28 cellular contexts compared by ENCODE assay signal in the genomic region with DNA sequence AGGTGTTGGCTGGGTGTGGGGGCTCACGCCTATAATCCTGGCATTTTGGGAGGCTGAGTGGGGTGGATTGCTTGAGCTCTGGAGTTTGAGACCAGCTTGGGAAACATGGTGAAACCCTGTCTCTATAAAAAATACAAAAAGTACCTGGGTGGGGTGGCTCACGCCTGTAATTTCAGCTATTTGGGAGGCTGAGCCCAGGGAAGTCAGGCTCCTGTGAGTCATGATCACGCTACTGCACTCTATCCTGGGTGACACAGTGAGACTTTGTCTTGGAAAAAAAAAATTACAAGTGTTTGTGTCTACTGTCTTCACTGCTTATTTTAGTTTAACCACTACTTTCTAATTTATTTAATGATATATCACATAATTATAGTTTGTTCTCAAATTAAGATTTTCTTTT.
DNase-seq lines count a peak whose midpoint lies in the region; ATAC-seq, FAIRE-seq and TF ChIP-seq lines count a peak whose summit lies in the region.
"Had no signal": no experiment of that assay in that cellular context is flagged by ENCODE, and none has a peak within 500 bp of the region (broad histone marks: within the 10 kb centered on the region; RNA-seq: fewer than 3 reads in every experiment).

No MANE protein-coding gene starts in this region.

- H3K79me2 ChIP-seq in GM23248 (ENCODE audit: insufficient read depth), result no peaks in the 10 kb centered on the region

- H3K9me3 ChIP-seq in GM23248 (ENCODE audit: low read depth) (no peaks in the 10 kb centered on the region), skeletal muscle satellite cell (replicated peaks; ENCODE audit: low read length) (no peaks in the 10 kb centered on the region), psoas muscle (no peaks in the 10 kb centered on the region)
- H3K9me3 ChIP-seq: Caco-2, esophagus squamous epithelium, spleen, tibial nerve had no signal

- H3F3A ChIP-seq in GM23248 (ENCODE audit: insufficient read depth), result peaks cover 37% of the 10 kb centered on the region

- in situ Hi-C loops in GM23248 (cut with MboI), result no loop called here

- H3K27me3 ChIP-seq in GM23248 (replicated peaks; ENCODE audit: insufficient read depth), result no peaks in the 10 kb centered on the region
- no peaks in the 10 kb centered on the region for H3K27me3 ChIP-seq in skeletal muscle satellite cell (ENCODE audit: control insufficient read depth, insufficient read depth, low read length)
- no peaks in the 10 kb centered on the region for H3K27me3 ChIP-seq in psoas muscle (ENCODE audit: insufficient read depth in 3 of 3, low read length in 2 of 3)
- H3K27me3 ChIP-seq: esophagus squamous epithelium, spleen, tibial nerve had no signal

- peaks cover 56% of the 10 kb centered on the region for H3K4me1 ChIP-seq in GM23248 (ENCODE audit: insufficient read depth)
- H3K4me1 ChIP-seq in skeletal muscle satellite cell (ENCODE audit: control insufficient read depth, insufficient read depth, low read length), result peaks cover 52% of the 10 kb centered on the region
- H3K4me1 ChIP-seq in psoas muscle, result no peaks in the 10 kb centered on the region
- H3K4me1 ChIP-seq: Caco-2, esophagus squamous epithelium, spleen, tibial nerve had no signal

- intact Hi-C loops in psoas muscle (cut with DNase I), result no loop called here

- H2AFZ ChIP-seq in GM23248, result 0 out of 2 replicates have a peak overlapping the region, but pooled peaks have one; percentile 3

- H3K4me2 ChIP-seq in GM23248 (ENCODE audit: unreplicated experiment) (no peak overlapping the region), skeletal muscle satellite cell (ENCODE audit: low read length) (no peak overlapping the region)

- no peaks in the 10 kb centered on the region for H3K36me3 ChIP-seq in GM23248 (ENCODE audit: low read depth)
- H3K36me3 ChIP-seq in skeletal muscle satellite cell (ENCODE audit: insufficient read depth, low read length), result no peaks in the 10 kb centered on the region
- no peaks in the 10 kb centered on the region for H3K36me3 ChIP-seq in psoas muscle (ENCODE audit: insufficient read depth in 1 of 2, low read depth in 1 of 2)
- H3K36me3 ChIP-seq: esophagus squamous epithelium, spleen, tibial nerve had no signal

- no peak for ATAC-seq in HG02852 (IDR thresholded peaks at IDR 0.05; ENCODE audit: unreplicated experiment)
- ATAC-seq in psoas muscle, result no peak
- ATAC-seq in GM21619 (IDR thresholded peaks at IDR 0.05; ENCODE audit: unreplicated experiment), result no peak
- ATAC-seq: activated CD8-positive, alpha-beta T cell treated with anti-CD3 and anti-CD28 coated beads for 36 hours; GM12878; natural killer cell had no signal

- peak; percentile 57 for FAIRE-seq in RCC 7860 (lab: Jason Lieb, UNC)
- FAIRE-seq: GM12878, HTR-8/SVneo had no signal

- H3K4me3 ChIP-seq in GM23248 (no peak overlapping the region), fibroblast of mammary gland (ENCODE audit: control insufficient read depth, low read depth, low read length) (no peak overlapping the region), skeletal muscle satellite cell (ENCODE audit: low read length) (no peak overlapping the region), psoas muscle (no peak overlapping the region)
- H3K4me3 ChIP-seq: esophagus squamous epithelium, GM12878, spleen, tibial nerve had no signal

- WGBS in GM23248 (ENCODE audit: low coverage in 1 of 2, low lambda C conversion rate in 2 of 2, missing lambda C conversion rate in 2 of 2), 2 experiments, result 73 to 82% methylated on average over 3 of the region's 3 CpGs
- WGBS in psoas muscle, 3 donors, result 93 to 96% (median 96%) methylated on average over 3 of the region's 3 CpGs

- TF ChIP-seq CTCF in fibroblast of mammary gland (conservative IDR thresholded peaks at IDR 0.05; ENCODE audit: control insufficient read depth, insufficient read depth, low read depth, low read length) (no peak), psoas muscle (IDR thresholded peaks at IDR 0.05) (no peak)

- no peaks in the 10 kb centered on the region for H4K20me1 ChIP-seq in GM23248 (ENCODE audit: insufficient read depth)

- H3K27ac ChIP-seq in GM23248, result peak overlapping the region; percentile 81
- no peak overlapping the region for H3K27ac ChIP-seq in psoas muscle
- H3K27ac ChIP-seq: C4-2B, esophagus squamous epithelium, spleen, tibial nerve had no signal

- H3K9ac ChIP-seq in GM23248 (no peak overlapping the region), skeletal muscle satellite cell (ENCODE audit: low read depth, low read length) (peak overlapping the region; percentile 67)

- peak; percentile 34 for DNase-seq in GM23248
- peak; percentile 17 for DNase-seq in RCC 7860 (ENCODE audit: low spot score)
- peak; percentile 49 for DNase-seq in fibroblast of mammary gland (ENCODE audit: low read depth)
- no peak for DNase-seq in psoas muscle
- DNase-seq: activated CD8-positive, alpha-beta T cell treated with anti-CD3 and anti-CD28 coated beads for 36 hours; activated effector memory CD4-positive, alpha-beta T cell treated with Interleukin-2 at 50 U/mL for 16 hours; aorta; Caco-2; caudate nucleus; DND-41; endodermal cell; esophagus squamous epithelium; H7; KG1; natural killer cell; NCI-H1417; NCI-H2029 treated with DMSO at 0.1 percent for 48 hours; NCI-H345; NCI-H82; spleen; T-helper 2 cell had no signal

- no peaks in the 10 kb centered on the region for H3K9me2 ChIP-seq in GM23248 (ENCODE audit: insufficient read depth)

Comparison
In these comparisons a context has a peak if more than half of its experiments do, and no peak if none do; other contexts are left out.
1. DNase-seq: peak in GM23248 (single experiment), RCC 7860 (single experiment) and fibroblast of mammary gland (single experiment); none in psoas muscle (0 of 2).